ENCODE assay signal across 11 cellular contexts in genomic region chr1:108229969-108230368, GRCh38. TPM values are rescaled to one million over a fixed set of nuclear protein-coding genes. Genes with fewer than 3 reads are reported as not detected.
"Had no signal": no experiment of that assay in that cellular context is flagged by ENCODE, and none has a peak within 500 bp of the region (broad histone marks: within the 10 kb centered on the region; RNA-seq: fewer than 3 reads in every experiment).

No MANE protein-coding gene starts in this region.

RNA-seq across cellular contexts. Expression of gene NBPF4, which starts 13.9 kb away (rescaled TPM):
- total RNA-seq: activated naive CD4-positive, alpha-beta T cell treated with anti-CD3 and anti-CD28 coated beads for 36 hours; activated naive CD4-positive, alpha-beta T cell treated with anti-CD3 and anti-CD28 coated beads, Interleukin-2, amount 50 U/mL, for 72 hours; activated T-helper 17 cell treated with anti-CD3 and anti-CD28 coated beads, Interleukin-2, amount 50 U/mL, for 72 hours; ascending aorta; astrocyte; body of pancreas; bronchial epithelial cell; cardiac muscle cell; cardiac septum; cerebellum; chondrocyte had no signal
